In genomic region chr20:62389601-62390087, GRCh38 we compare ENCODE assay signal across 29 cellular contexts. TPM values are rescaled to one million over a fixed set of nuclear protein-coding genes. Genes with fewer than 3 reads are reported as not detected.
DNase-seq lines count a peak whose midpoint lies in the region; ATAC-seq, FAIRE-seq and TF ChIP-seq lines count a peak whose summit lies in the region.
"Had no signal": no experiment of that assay in that cellular context is flagged by ENCODE, and none has a peak within 500 bp of the region (broad histone marks: within the 10 kb centered on the region; RNA-seq: fewer than 3 reads in every experiment).

No MANE protein-coding gene starts in this region.

- H3K27me3 ChIP-seq in RWPE2 (ENCODE audit: insufficient read depth, poor library complexity, severe bottlenecking) (no peaks in the 10 kb centered on the region), GM12878 (replicated peaks in 1 of 2; ENCODE audit: control insufficient read depth in 2 of 2, insufficient read depth in 2 of 2, low read length in 1 of 2) (no peaks in the 10 kb centered on the region), esophagus squamous epithelium (no peaks in the 10 kb centered on the region), SJCRH30 (no peaks in the 10 kb centered on the region)
- H3K27me3 ChIP-seq: ovary, right atrium auricular region, upper lobe of right lung had no signal

- H3K9me3 ChIP-seq in RWPE2 (ENCODE audit: severe bottlenecking) (no peaks in the 10 kb centered on the region), GM12878 (replicated peaks; ENCODE audit: control insufficient read depth, insufficient read depth, low read length) (no peaks in the 10 kb centered on the region), esophagus squamous epithelium (no peaks in the 10 kb centered on the region), SJCRH30 (replicated peaks) (no peaks in the 10 kb centered on the region)
- H3K9me3 ChIP-seq: ovary, right atrium auricular region, upper lobe of right lung had no signal

- ATAC-seq in RWPE2 (ENCODE audit: low read depth) (no peak), GM12878 (no peak), HG03039 (IDR thresholded peaks at IDR 0.05; ENCODE audit: unreplicated experiment) (no peak)
- ATAC-seq in stimulated activated naive CD8-positive, alpha-beta T cell treated with anti-CD3 and anti-CD28 coated beads, Interleukin-15, amount 100 ng/mL, for 72 hours: no peak
- ATAC-seq: left colon, upper lobe of right lung had no signal

- H3K4me1 ChIP-seq in RWPE2 (ENCODE audit: insufficient read depth, poor library complexity, severe bottlenecking) (peaks cover 14% of the 10 kb centered on the region), GM12878 (ENCODE audit: control insufficient read depth, insufficient read depth, low read length) (peaks cover 4% of the 10 kb centered on the region), esophagus squamous epithelium (peaks cover 15 to 42% (median 26%) of the 10 kb centered on the region in 3 donors), SJCRH30 (0 out of 2 replicates have a peak, but pooled peaks cover 5% of the 10 kb centered on the region)

- H3K27ac Mint-ChIP-seq in activated naive CD4-positive, alpha-beta T cell treated with anti-CD3 and anti-CD28 coated beads, Interleukin-2, amount 50 U/mL, for 24 hours: peak overlapping the region; percentile 86
- peak overlapping the region; percentile 67 to 72 for H3K27ac Mint-ChIP-seq in stimulated activated naive CD8-positive, alpha-beta T cell treated with anti-CD3 and anti-CD28 coated beads, Interleukin-15, amount 100 ng/mL, for 72 hours

- H3K79me2 ChIP-seq in GM12878 (ENCODE audit: control insufficient read depth, insufficient read depth, low read length): peaks cover 45% of the 10 kb centered on the region

- TF ChIP-seq CTCF in RWPE2 (IDR thresholded peaks at IDR 0.05; ENCODE audit: poor library complexity, severe bottlenecking) (no peak), GM12878 (IDR thresholded peaks at IDR 0.05 in 2 of 3, conservative IDR thresholded peaks at IDR 0.05 in 1 of 3; ENCODE audit: control insufficient read depth in 2 of 3, extremely low read depth in 1 of 3, insufficient read depth in 1 of 3, low read depth in 3 of 3, low read length in 3 of 3) (no peak), esophagus squamous epithelium (IDR thresholded peaks at IDR 0.05) (no peak)

- intact Hi-C loops in GM12878 (cut with micrococcal nuclease; ENCODE audit: unreplicated experiment): loop anchor here (10.0 kb wide), 4 partner anchors 205 to 375 kb away; partner anchors contain the start of genes LSM14B and MTG2
- intact Hi-C loops in esophagus squamous epithelium (cut with DNase I): no loop called here

- H3K4me3 Mint-ChIP-seq in activated naive CD4-positive, alpha-beta T cell treated with anti-CD3 and anti-CD28 coated beads, Interleukin-2, amount 50 U/mL, for 24 hours: no peak overlapping the region
- no peak overlapping the region for H3K4me3 Mint-ChIP-seq in stimulated activated naive CD8-positive, alpha-beta T cell treated with anti-CD3 and anti-CD28 coated beads, Interleukin-15, amount 100 ng/mL, for 72 hours

- no peaks in the 10 kb centered on the region for H3K27me3 Mint-ChIP-seq in activated naive CD4-positive, alpha-beta T cell treated with anti-CD3 and anti-CD28 coated beads, Interleukin-2, amount 50 U/mL, for 24 hours
- H3K27me3 Mint-ChIP-seq in stimulated activated naive CD8-positive, alpha-beta T cell treated with anti-CD3 and anti-CD28 coated beads, Interleukin-15, amount 100 ng/mL, for 72 hours: no peaks in the 10 kb centered on the region
- H3K27me3 Mint-ChIP-seq: naive B cell had no signal

- H3K36me3 ChIP-seq in RWPE2 (ENCODE audit: low read depth): peaks cover 51% of the 10 kb centered on the region
- H3K36me3 ChIP-seq in GM12878 (ENCODE audit: control insufficient read depth in 2 of 2, insufficient read depth in 2 of 2, low read length in 1 of 2): peaks cover 9 to 13% of the 10 kb centered on the region in 2 experiments
- H3K36me3 ChIP-seq in esophagus squamous epithelium: peaks cover 0 to 66% (median 14%) of the 10 kb centered on the region in 3 donors
- peaks cover 33% of the 10 kb centered on the region for H3K36me3 ChIP-seq in SJCRH30
- H3K36me3 ChIP-seq: ovary had no signal

- TF ChIP-seq EP300 in GM12878 (IDR thresholded peaks at IDR 0.05; ENCODE audit: borderline replicate concordance in 1 of 2, control insufficient read depth in 1 of 2, low read depth in 2 of 2, low read length in 2 of 2): no peak

- in situ Hi-C loops in GM12878 (cut with MboI): loop anchor here (25.0 kb wide), 1 partner anchor 377 kb away; no protein-coding TSS in a partner anchor

- FAIRE-seq in GM12878 (lab: Jason Lieb, UNC): no peak
- FAIRE-seq: D721Med, RCC 7860 had no signal

- H3K9ac ChIP-seq in GM12878 (ENCODE audit: control insufficient read depth, insufficient read depth, low read length): no peak overlapping the region

- CTCF ChIA-PET in GM12878 (lab: Yijun Ruan, JAX): no interaction called here

- TF ChIP-seq RAD21 in GM12878 (IDR thresholded peaks at IDR 0.05; ENCODE audit: insufficient read depth, low read depth, low read length): no peak

- H3K4me2 ChIP-seq in GM12878 (ENCODE audit: control insufficient read depth, insufficient read depth): no peak overlapping the region

- 0 out of 2 replicates have a peak, but pooled peaks have one; percentile 9 for TF ChIP-seq POLR2A in GM12878 (IDR thresholded peaks at IDR 0.05; ENCODE audit: low read depth, low read length)
- TF ChIP-seq POLR2A in esophagus squamous epithelium (IDR thresholded peaks at IDR 0.05): no peak

- POLR2A ChIA-PET in GM12878 (lab: Charles Lee): no interaction called here

- no peaks in the 10 kb centered on the region for H4K20me1 ChIP-seq in GM12878 (ENCODE audit: control insufficient read depth, insufficient read depth)

- BruUV-seq in GM12878 (replicated peaks; lab: Mats Ljungman, UMichigan): no TSS peak

- RAD21 ChIA-PET in GM12878 (lab: Charles Lee; ENCODE audit: unreplicated experiment): no interaction called here

- 69% methylated on average over 5 of the region's 5 CpGs for WGBS in GM12878 (ENCODE audit: insufficient coverage, insufficient replicate concordance, low lambda C conversion rate, missing lambda C conversion rate)
- WGBS in esophagus squamous epithelium, 2 donors: 70 to 77% methylated on average over 5 of the region's 5 CpGs

- H3K27ac ChIP-seq in RWPE2 (ENCODE audit: poor library complexity, severe bottlenecking): peak overlapping the region; percentile 84
- H3K27ac ChIP-seq in GM12878 (ENCODE audit: control insufficient read depth, insufficient read depth): no peak overlapping the region
- no peak overlapping the region for H3K27ac ChIP-seq in esophagus squamous epithelium
- H3K27ac ChIP-seq in SJCRH30: no peak overlapping the region
- H3K27ac ChIP-seq: ovary, right atrium auricular region, upper lobe of right lung had no signal

- peaks cover 17% of the 10 kb centered on the region for H3K36me3 Mint-ChIP-seq in activated naive CD4-positive, alpha-beta T cell treated with anti-CD3 and anti-CD28 coated beads, Interleukin-2, amount 50 U/mL, for 24 hours
- H3K36me3 Mint-ChIP-seq: naive B cell had no signal

- SMC1A ChIA-PET in GM12878 (lab: Charles Lee; ENCODE audit: uncharacterized antibody, unreplicated experiment): no interaction called here

- H3K4me3 ChIP-seq in RWPE2 (ENCODE audit: severe bottlenecking): no peak overlapping the region
- no peak overlapping the region for H3K4me3 ChIP-seq in GM12878
- no peak overlapping the region for H3K4me3 ChIP-seq in esophagus squamous epithelium
- H3K4me3 ChIP-seq in SJCRH30: no peak overlapping the region
- H3K4me3 ChIP-seq: ovary, right atrium auricular region, upper lobe of right lung had no signal

- H2AFZ ChIP-seq in GM12878 (ENCODE audit: control insufficient read depth, low read depth, low read length): no peak overlapping the region

- peaks cover 40% of the 10 kb centered on the region for H3K4me1 Mint-ChIP-seq in activated naive CD4-positive, alpha-beta T cell treated with anti-CD3 and anti-CD28 coated beads, Interleukin-2, amount 50 U/mL, for 24 hours
- H3K4me1 Mint-ChIP-seq in stimulated activated naive CD8-positive, alpha-beta T cell treated with anti-CD3 and anti-CD28 coated beads, Interleukin-15, amount 100 ng/mL, for 72 hours: peaks cover 50% of the 10 kb centered on the region

- H3K9me3 Mint-ChIP-seq in activated naive CD4-positive, alpha-beta T cell treated with anti-CD3 and anti-CD28 coated beads, Interleukin-2, amount 50 U/mL, for 24 hours: no peaks in the 10 kb centered on the region
- no peaks in the 10 kb centered on the region for H3K9me3 Mint-ChIP-seq in stimulated activated naive CD8-positive, alpha-beta T cell treated with anti-CD3 and anti-CD28 coated beads, Interleukin-15, amount 100 ng/mL, for 72 hours
- H3K9me3 Mint-ChIP-seq: naive B cell had no signal

- no peak for DNase-seq in activated naive CD4-positive, alpha-beta T cell treated with anti-CD3 and anti-CD28 coated beads, Interleukin-2, amount 50 U/mL, for 16 hours
- DNase-seq in RWPE2 (ENCODE audit: low spot score) (no peak), GM12878 (ENCODE audit: low read depth, low spot score) (no peak), esophagus squamous epithelium (lab: John Stamatoyannopoulos, UW) (no peak), SJCRH30 (no peak)
- no peak for DNase-seq in stimulated activated naive CD8-positive, alpha-beta T cell treated with anti-CD3 and anti-CD28 coated beads, Interleukin-15, amount 100 ng/mL, for 72 hours
- DNase-seq: ACHN; activated CD4-positive, CD25-positive, alpha-beta regulatory T cell treated with anti-CD3 and anti-CD28 coated beads, Interleukin-2, amount 50 U/mL, for 72 hours; dermis blood vessel endothelial cell; EL; head of caudate nucleus; left colon; mesendoderm; naive B cell; NCI-H1436; NCI-H510A treated with DMSO at 0.1 percent for 48 hours; NK-92 treated with Interleukin-12 subunit alpha and Interleukin-12 subunit beta, amount 100 ng/mL, for 24 hours; ovary; stimulated activated CD4-positive, alpha-beta T cell treated with anti-CD3 and anti-CD28 coated beads, Interleukin-12 subunit alpha, Interleukin-12 subunit beta, amount 100 ng/mL, for 4 hours; stimulated activated CD4-positive, alpha-beta T cell treated with anti-CD3 and anti-CD28 coated beads, Interleukin-4, amount 100 ng/mL, for 4 hours; upper lobe of right lung had no signal

RNA-seq across cellular contexts. Expression of gene RPS21, which starts 2.7 kb away (rescaled TPM):
- total RNA-seq in GM12878 (2013; cell fraction: nucleolus; rRNA removed): 61.8 and 129 TPM in 2 replicates
- total RNA-seq in GM12878 (2014; rRNA removed) (1,780 and 2,320 TPM in 2 replicates), GM12878 (2014; rRNA removed; fragmentation: Illumina TruSeq; extraction: Trizol) (1,442 and 1,474 TPM in 2 replicates), GM12878 (2021) (2,559 and 2,687 TPM in 2 replicates), esophagus squamous epithelium (1,000 to 10,000 TPM in 3 of 4 donors, 100 to 1,000 TPM in 1; 819 to 3,701 (median 3,102) TPM)
- 2,747 TPM for polyA plus RNA-seq in GM12878 (2011; ENCODE audit: low read depth)
- polyA plus RNA-seq in GM12878 (2011; rRNA removed) (2,814 and 4,987 TPM in 2 replicates), GM12878 (2014; fragmentation: Illumina TruSeq; extraction: Trizol) (536 and 1,536 TPM in 2 replicates), GM12878 (2014; fragmentation: Nextera tagmentation; extraction: Ambion mirVana) (1,000 to 10,000 TPM; 3,290 to 4,046 TPM), GM12878 (2014; rRNA removed) (3,245 and 4,075 TPM in 2 replicates), GM12878 (2016; fragmentation: Nextera tagmentation; extraction: Ambion mirVana) (1,000 to 10,000 TPM; 1,499 to 1,551 TPM)
- polyA plus RNA-seq in GM12878 (2011; cell fraction: cytosol; rRNA removed): 6,140 and 7,792 TPM in 2 replicates
- polyA plus RNA-seq in GM12878 (2011; cell fraction: nucleus; rRNA removed): 2,850 and 3,668 TPM in 2 replicates
- polyA plus RNA-seq in GM12878 (2012): 5,611 and 6,669 TPM in 2 replicates
- 1,684 and 1,838 TPM in 2 replicates for polyA minus RNA-seq in GM12878 (2011; rRNA and poly(A)+ RNA removed)
- polyA minus RNA-seq in GM12878 (2011; cell fraction: cytosol; rRNA and poly(A)+ RNA removed): 394 and 397 TPM in 2 replicates
- 438 and 503 TPM in 2 replicates for polyA minus RNA-seq in GM12878 (2011; cell fraction: nucleus; rRNA and poly(A)+ RNA removed)
- total RNA-seq in SJCRH30 (2014; rRNA removed; shearing (Covaris generic)): 3,142 and 3,675 TPM in 2 replicates

RNA-seq across cellular contexts. Expression of gene CABLES2, which starts 17.4 kb away (rescaled TPM):
- total RNA-seq in GM12878 (2013; cell fraction: nucleolus; rRNA removed): 2.1 and 2.3 TPM in 2 replicates
- total RNA-seq in GM12878 (2014; rRNA removed): 7.7 and 8.8 TPM in 2 replicates
- total RNA-seq in GM12878 (2014; rRNA removed; fragmentation: Illumina TruSeq; extraction: Trizol): 5.3 and 5.9 TPM in 2 replicates
- 14.9 and 15.2 TPM in 2 replicates for total RNA-seq in GM12878 (2021)
- 5.3 TPM for polyA plus RNA-seq in GM12878 (2011; ENCODE audit: low read depth)
- 2.9 and 4.8 TPM in 2 replicates for polyA plus RNA-seq in GM12878 (2011; rRNA removed)
- 7.1 and 7.2 TPM in 2 replicates for polyA plus RNA-seq in GM12878 (2011; cell fraction: cytosol; rRNA removed)
- polyA plus RNA-seq in GM12878 (2011; cell fraction: nucleus; rRNA removed): 10.3 and 11.7 TPM in 2 replicates
- 7.3 and 7.4 TPM in 2 replicates for polyA plus RNA-seq in GM12878 (2012)
- 7.4 and 12.7 TPM in 2 replicates for polyA plus RNA-seq in GM12878 (2014; fragmentation: Illumina TruSeq; extraction: Trizol)
- polyA plus RNA-seq in GM12878 (2014; fragmentation: Nextera tagmentation; extraction: Ambion mirVana): 1 to 10 TPM; 2.3 to 2.9 TPM
- polyA plus RNA-seq in GM12878 (2014; rRNA removed): 10.7 and 11.6 TPM in 2 replicates
- 1 to 10 TPM; 2.2 to 2.5 TPM for polyA plus RNA-seq in GM12878 (2016; fragmentation: Nextera tagmentation; extraction: Ambion mirVana)
- polyA minus RNA-seq in GM12878 (2011; rRNA and poly(A)+ RNA removed): 3.5 and 4.5 TPM in 2 replicates
- polyA minus RNA-seq in GM12878 (2011; cell fraction: cytosol; rRNA and poly(A)+ RNA removed): 2.5 and 3.6 TPM in 2 replicates
- polyA minus RNA-seq in GM12878 (2011; cell fraction: nucleus; rRNA and poly(A)+ RNA removed): 1.7 and 3.3 TPM in 2 replicates
- total RNA-seq in esophagus squamous epithelium: 1 to 10 TPM; 2.0 to 3.8 (median 2.2) TPM
- total RNA-seq in SJCRH30 (2014; rRNA removed; shearing (Covaris generic)): 12.9 and 13.0 TPM in 2 replicates

RNA-seq across cellular contexts. Expression of gene LAMA5, which starts 22.5 kb away (rescaled TPM):
- total RNA-seq in GM12878 (2013; cell fraction: nucleolus; rRNA removed): 2.5 and 3.7 TPM in 2 replicates
- total RNA-seq in GM12878 (2014; rRNA removed) (0.62 and 1.5 TPM in 2 replicates), GM12878 (2014; rRNA removed; fragmentation: Illumina TruSeq; extraction: Trizol) (0.09 and 0.28 TPM in 2 replicates), GM12878 (2021) (1.4 and 2.2 TPM in 2 replicates), esophagus squamous epithelium (100 to 1,000 TPM in 2 of 4 donors, 10 to 100 TPM in 2; 60.4 to 127 (median 98.9) TPM)
- polyA plus RNA-seq in GM12878 (2011; ENCODE audit: low read depth): 0.56 TPM
- polyA plus RNA-seq in GM12878 (2011; rRNA removed) (not detected in 2 replicates), GM12878 (2014; fragmentation: Illumina TruSeq; extraction: Trizol) (0.62 TPM in 1 of 2 replicates, not detected in the other), GM12878 (2014; fragmentation: Nextera tagmentation; extraction: Ambion mirVana) (not detected), GM12878 (2014; rRNA removed) (1.0 and 3.1 TPM in 2 replicates), GM12878 (2016; fragmentation: Nextera tagmentation; extraction: Ambion mirVana) (1 to 10 TPM; 1.6 TPM)
- 0.06 and 0.12 TPM in 2 replicates for polyA plus RNA-seq in GM12878 (2011; cell fraction: cytosol; rRNA removed)
- 2.4 and 3.6 TPM in 2 replicates for polyA plus RNA-seq in GM12878 (2011; cell fraction: nucleus; rRNA removed)
- 2.4 and 2.6 TPM in 2 replicates for polyA plus RNA-seq in GM12878 (2012)
- under 0.01 and 0.29 TPM in 2 replicates for polyA minus RNA-seq in GM12878 (2011; rRNA and poly(A)+ RNA removed)
- 0.27 and 2.3 TPM in 2 replicates for polyA minus RNA-seq in GM12878 (2011; cell fraction: cytosol; rRNA and poly(A)+ RNA removed)
- polyA minus RNA-seq in GM12878 (2011; cell fraction: nucleus; rRNA and poly(A)+ RNA removed): 0.24 and 2.1 TPM in 2 replicates
- total RNA-seq in SJCRH30 (2014; rRNA removed; shearing (Covaris generic)): 37.3 and 43.8 TPM in 2 replicates

RNA-seq across cellular contexts. Expression of gene RBBP8NL, which starts 37.7 kb away (rescaled TPM):
- total RNA-seq in GM12878 (2013; cell fraction: nucleolus; rRNA removed): not detected in 2 replicates
- total RNA-seq in GM12878 (2014; rRNA removed): not detected in 2 replicates
- not detected in 2 replicates for total RNA-seq in GM12878 (2014; rRNA removed; fragmentation: Illumina TruSeq; extraction: Trizol)
- total RNA-seq in GM12878 (2021): not detected in 2 replicates
- polyA plus RNA-seq in GM12878 (2011; ENCODE audit: low read depth): not detected
- not detected in 2 replicates for polyA plus RNA-seq in GM12878 (2011; rRNA removed)
- polyA plus RNA-seq in GM12878 (2011; cell fraction: cytosol; rRNA removed): not detected in 2 replicates
- polyA plus RNA-seq in GM12878 (2011; cell fraction: nucleus; rRNA removed): not detected in 2 replicates
- polyA plus RNA-seq in GM12878 (2012): not detected in 2 replicates
- not detected in 2 replicates for polyA plus RNA-seq in GM12878 (2014; fragmentation: Illumina TruSeq; extraction: Trizol)
- not detected for polyA plus RNA-seq in GM12878 (2014; fragmentation: Nextera tagmentation; extraction: Ambion mirVana)
- not detected in 2 replicates for polyA plus RNA-seq in GM12878 (2014; rRNA removed)
- polyA plus RNA-seq in GM12878 (2016; fragmentation: Nextera tagmentation; extraction: Ambion mirVana): not detected
- not detected in 2 replicates for polyA minus RNA-seq in GM12878 (2011; rRNA and poly(A)+ RNA removed)
- not detected in 2 replicates for polyA minus RNA-seq in GM12878 (2011; cell fraction: cytosol; rRNA and poly(A)+ RNA removed)
- polyA minus RNA-seq in GM12878 (2011; cell fraction: nucleus; rRNA and poly(A)+ RNA removed): not detected in 2 replicates
- 1 to 10 TPM; 1.1 to 6.2 (median 4.0) TPM for total RNA-seq in esophagus squamous epithelium
- total RNA-seq in SJCRH30 (2014; rRNA removed; shearing (Covaris generic)): not detected in 2 replicates
- total RNA-seq: cardiac septum, dermis blood vessel endothelial cell, H4, MCF 10A, right atrium auricular region had no signal
- polyA plus RNA-seq: ovary had no signal
